ENCODE assay signal across 2 cellular contexts in the genomic region with DNA sequence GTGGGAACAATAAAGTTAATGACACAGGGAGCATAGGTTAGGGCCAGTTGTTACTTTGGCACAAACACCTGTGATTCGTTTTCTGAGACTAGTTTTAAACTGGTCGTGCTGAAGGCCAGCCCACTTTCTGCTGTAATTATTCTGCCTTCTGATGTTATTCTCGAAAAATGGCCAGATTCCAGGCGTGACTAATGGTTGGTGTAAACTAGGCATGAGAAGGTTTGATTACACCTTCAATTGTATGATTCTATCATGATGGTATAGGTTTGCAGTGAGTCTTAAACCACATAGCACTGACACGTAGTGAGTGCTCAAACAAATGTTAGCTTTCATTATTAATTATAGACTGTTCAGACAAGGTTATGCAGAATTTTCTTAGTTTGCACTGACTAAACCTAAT.
TF ChIP-seq lines count a peak whose summit lies in the region.

No MANE protein-coding gene starts in this region.

TF ChIP-seq in HEK293, 187 proteins besides CTCF, POLR2A, EP300 and RAD21 (continued from another document and continues in another):
- TF ChIP-seq, protein P1, sequence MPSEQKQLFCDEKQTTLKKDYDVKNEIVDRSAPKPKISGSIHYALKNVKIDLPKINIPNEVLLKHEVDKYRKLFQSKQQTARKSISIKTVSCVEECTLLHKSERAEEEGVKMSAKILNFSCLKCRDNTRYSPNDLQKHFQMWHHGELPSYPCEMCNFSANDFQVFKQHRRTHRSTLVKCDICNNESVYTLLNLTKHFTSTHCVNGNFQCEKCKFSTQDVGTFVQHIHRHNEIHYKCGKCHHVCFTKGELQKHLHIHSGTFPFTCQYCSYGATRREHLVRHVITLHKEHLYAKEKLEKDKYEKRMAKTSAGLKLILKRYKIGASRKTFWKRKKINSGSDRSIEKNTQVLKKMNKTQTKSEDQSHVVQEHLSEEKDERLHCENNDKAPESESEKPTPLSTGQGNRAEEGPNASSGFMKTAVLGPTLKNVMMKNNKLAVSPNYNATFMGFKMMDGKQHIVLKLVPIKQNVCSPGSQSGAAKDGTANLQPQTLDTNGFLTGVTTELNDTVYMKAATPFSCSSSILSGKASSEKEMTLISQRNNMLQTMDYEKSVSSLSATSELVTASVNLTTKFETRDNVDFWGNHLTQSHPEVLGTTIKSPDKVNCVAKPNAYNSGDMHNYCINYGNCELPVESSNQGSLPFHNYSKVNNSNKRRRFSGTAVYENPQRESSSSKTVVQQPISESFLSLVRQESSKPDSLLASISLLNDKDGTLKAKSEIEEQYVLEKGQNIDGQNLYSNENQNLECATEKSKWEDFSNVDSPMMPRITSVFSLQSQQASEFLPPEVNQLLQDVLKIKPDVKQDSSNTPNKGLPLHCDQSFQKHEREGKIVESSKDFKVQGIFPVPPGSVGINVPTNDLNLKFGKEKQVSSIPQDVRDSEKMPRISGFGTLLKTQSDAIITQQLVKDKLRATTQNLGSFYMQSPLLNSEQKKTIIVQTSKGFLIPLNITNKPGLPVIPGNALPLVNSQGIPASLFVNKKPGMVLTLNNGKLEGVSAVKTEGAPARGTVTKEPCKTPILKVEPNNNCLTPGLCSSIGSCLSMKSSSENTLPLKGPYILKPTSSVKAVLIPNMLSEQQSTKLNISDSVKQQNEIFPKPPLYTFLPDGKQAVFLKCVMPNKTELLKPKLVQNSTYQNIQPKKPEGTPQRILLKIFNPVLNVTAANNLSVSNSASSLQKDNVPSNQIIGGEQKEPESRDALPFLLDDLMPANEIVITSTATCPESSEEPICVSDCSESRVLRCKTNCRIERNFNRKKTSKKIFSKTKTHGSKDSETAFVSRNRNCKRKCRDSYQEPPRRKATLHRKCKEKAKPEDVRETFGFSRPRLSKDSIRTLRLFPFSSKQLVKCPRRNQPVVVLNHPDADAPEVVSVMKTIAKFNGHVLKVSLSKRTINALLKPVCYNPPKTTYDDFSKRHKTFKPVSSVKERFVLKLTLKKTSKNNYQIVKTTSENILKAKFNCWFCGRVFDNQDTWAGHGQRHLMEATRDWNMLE (tag by site-specific recombination; conservative IDR thresholded peaks at IDR 0.05; ENCODE audit: low read depth) = no peak
- TF ChIP-seq, protein P2, sequence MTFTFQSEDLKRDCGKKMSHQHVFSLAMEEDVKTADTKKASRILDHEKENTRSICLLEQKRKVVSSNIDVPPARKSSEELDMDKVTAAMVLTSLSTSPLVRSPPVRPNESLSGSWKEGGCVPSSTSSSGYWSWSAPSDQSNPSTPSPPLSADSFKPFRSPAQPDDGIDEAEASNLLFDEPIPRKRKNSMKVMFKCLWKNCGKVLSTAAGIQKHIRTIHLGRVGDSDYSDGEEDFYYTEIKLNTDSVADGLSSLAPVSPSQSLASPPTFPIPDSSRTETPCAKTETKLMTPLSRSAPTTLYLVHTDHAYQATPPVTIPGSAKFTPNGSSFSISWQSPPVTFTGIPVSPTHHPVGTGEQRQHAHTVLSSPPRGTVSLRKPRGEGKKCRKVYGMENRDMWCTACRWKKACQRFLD (tag by site-specific recombination; IDR thresholded peaks at IDR 0.05) = no peak
- TF ChIP-seq ZNF10 (tag by site-specific recombination; IDR thresholded peaks at IDR 0.05) (no peak), ZFP37 (tag by site-specific recombination; IDR thresholded peaks at IDR 0.05) (no peak), SETDB1 (IDR thresholded peaks at IDR 0.05; ENCODE audit: insufficient read length, low read length) (no peak), KLF7 (tag by site-specific recombination; IDR thresholded peaks at IDR 0.05; ENCODE audit: borderline replicate concordance) (no peak), ZNF140 (tag by site-specific recombination; IDR thresholded peaks at IDR 0.05) (no peak), SP3 (tag by site-specific recombination; IDR thresholded peaks at IDR 0.05) (no peak), ZNF600 (tag by site-specific recombination; IDR thresholded peaks at IDR 0.05) (no peak), ZNF629 (tag by site-specific recombination; IDR thresholded peaks at IDR 0.05) (peak; percentile 35), SP7 (tag by site-specific recombination; IDR thresholded peaks at IDR 0.05) (peak; percentile 77), HOXC10 (CRISPR knock-in tag; IDR thresholded peaks at IDR 0.05) (no peak), ZNF660 (tag by site-specific recombination; IDR thresholded peaks at IDR 0.05) (peak; percentile 74; the same call in 1 of the 2 replicates)
- TF ChIP-seq, protein P3, sequence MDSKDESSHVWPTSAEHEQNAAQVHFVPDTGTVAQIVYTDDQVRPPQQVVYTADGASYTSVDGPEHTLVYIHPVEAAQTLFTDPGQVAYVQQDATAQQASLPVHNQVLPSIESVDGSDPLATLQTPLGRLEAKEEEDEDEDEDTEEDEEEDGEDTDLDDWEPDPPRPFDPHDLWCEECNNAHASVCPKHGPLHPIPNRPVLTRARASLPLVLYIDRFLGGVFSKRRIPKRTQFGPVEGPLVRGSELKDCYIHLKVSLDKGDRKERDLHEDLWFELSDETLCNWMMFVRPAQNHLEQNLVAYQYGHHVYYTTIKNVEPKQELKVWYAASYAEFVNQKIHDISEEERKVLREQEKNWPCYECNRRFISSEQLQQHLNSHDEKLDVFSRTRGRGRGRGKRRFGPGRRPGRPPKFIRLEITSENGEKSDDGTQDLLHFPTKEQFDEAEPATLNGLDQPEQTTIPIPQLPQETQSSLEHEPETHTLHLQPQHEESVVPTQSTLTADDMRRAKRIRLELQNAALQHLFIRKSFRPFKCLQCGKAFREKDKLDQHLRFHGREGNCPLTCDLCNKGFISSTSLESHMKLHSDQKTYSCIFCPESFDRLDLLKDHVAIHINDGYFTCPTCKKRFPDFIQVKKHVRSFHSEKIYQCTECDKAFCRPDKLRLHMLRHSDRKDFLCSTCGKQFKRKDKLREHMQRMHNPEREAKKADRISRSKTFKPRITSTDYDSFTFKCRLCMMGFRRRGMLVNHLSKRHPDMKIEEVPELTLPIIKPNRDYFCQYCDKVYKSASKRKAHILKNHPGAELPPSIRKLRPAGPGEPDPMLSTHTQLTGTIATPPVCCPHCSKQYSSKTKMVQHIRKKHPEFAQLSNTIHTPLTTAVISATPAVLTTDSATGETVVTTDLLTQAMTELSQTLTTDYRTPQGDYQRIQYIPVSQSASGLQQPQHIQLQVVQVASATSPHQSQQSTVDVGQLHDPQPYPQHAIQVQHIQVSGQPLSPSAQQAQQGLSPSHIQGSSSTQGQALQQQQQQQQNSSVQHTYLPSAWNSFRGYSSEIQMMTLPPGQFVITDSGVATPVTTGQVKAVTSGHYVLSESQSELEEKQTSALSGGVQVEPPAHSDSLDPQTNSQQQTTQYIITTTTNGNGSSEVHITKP (tag by site-specific recombination; IDR thresholded peaks at IDR 0.05) = peak; percentile 52
- TF ChIP-seq, protein P4, sequence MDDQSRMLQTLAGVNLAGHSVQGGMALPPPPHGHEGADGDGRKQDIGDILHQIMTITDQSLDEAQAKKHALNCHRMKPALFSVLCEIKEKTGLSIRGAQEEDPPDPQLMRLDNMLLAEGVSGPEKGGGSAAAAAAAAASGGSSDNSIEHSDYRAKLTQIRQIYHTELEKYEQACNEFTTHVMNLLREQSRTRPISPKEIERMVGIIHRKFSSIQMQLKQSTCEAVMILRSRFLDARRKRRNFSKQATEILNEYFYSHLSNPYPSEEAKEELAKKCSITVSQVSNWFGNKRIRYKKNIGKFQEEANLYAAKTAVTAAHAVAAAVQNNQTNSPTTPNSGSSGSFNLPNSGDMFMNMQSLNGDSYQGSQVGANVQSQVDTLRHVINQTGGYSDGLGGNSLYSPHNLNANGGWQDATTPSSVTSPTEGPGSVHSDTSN (CRISPR knock-in tag; IDR thresholded peaks at IDR 0.05) = no peak

TF ChIP-seq in SK-N-SH treated with all-trans-retinoic acid at 6 μM for 48 hours, 23 proteins besides CTCF, POLR2A, EP300 and RAD21 (continued from another document):
- TF ChIP-seq, protein P5, sequence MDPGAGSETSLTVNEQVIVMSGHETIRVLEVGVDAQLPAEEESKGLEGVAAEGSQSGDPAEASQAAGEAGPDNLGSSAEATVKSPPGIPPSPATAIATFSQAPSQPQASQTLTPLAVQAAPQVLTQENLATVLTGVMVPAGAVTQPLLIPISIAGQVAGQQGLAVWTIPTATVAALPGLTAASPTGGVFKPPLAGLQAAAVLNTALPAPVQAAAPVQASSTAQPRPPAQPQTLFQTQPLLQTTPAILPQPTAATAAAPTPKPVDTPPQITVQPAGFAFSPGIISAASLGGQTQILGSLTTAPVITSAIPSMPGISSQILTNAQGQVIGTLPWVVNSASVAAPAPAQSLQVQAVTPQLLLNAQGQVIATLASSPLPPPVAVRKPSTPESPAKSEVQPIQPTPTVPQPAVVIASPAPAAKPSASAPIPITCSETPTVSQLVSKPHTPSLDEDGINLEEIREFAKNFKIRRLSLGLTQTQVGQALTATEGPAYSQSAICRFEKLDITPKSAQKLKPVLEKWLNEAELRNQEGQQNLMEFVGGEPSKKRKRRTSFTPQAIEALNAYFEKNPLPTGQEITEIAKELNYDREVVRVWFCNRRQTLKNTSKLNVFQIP (CRISPR knock-in tag; IDR thresholded peaks at IDR 0.05; ENCODE audit: borderline replicate concordance, low read depth) = no peak
